In the genomic region with DNA sequence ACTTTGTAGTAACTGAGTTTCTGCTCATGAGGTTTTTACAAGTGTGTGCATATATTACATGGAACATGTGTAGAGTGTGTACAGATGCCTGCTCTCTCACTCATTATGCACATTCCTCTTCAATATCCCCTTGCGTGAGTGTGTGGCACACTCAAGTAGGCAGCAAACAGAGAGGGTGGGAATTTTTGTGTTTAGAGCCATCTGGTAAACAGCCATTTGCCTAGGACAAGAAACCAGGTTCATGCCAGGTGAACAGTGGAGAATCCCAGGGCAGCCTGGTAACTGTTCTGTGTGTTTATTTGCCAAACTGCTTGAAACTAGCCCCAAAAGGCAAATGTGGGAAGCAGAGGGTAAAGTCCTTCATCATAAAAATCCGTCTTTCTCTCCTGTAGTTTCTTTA, we compare ENCODE assay signal across 8 cellular contexts.
"Had no signal": no experiment of that assay in that cellular context is flagged by ENCODE, and none has a peak within 500 bp of the region (broad histone marks: within the 10 kb centered on the region; RNA-seq: fewer than 3 reads in every experiment).

No MANE protein-coding gene starts in this region.

- H3K27ac Mint-ChIP-seq: GM23338, H9 had no signal

- H3K4me1 Mint-ChIP-seq: GM23338, H9 had no signal

- FAIRE-seq: H1, H54, HTR-8/SVneo, K562 had no signal

- H3K4me3 ChIP-seq: GM23338, K562 had no signal

- H3K4me3 Mint-ChIP-seq: GM23338, H9 had no signal

- ATAC-seq: GM23338, K562 had no signal

- DNase-seq: H9, HCEC 1CT, IMR-90 had no signal
